In genomic region chr10:80150172-80150571, GRCh38 we compare ENCODE assay signal across 12 cellular contexts. TPM values are rescaled to one million over a fixed set of nuclear protein-coding genes. Genes with fewer than 3 reads are reported as not detected.
"Had no signal": no experiment of that assay in that cellular context is flagged by ENCODE, and none has a peak within 500 bp of the region (broad histone marks: within the 10 kb centered on the region; RNA-seq: fewer than 3 reads in every experiment).

No MANE protein-coding gene starts in this region.

- ATAC-seq: activated naive CD4-positive, alpha-beta T cell treated with anti-CD3 and anti-CD28 coated beads, Interleukin-2, amount 50 U/mL, for 72 hours; left cardiac atrium had no signal

- H3K4me3 Mint-ChIP-seq: T-helper 2 cell treated with Interferon-gamma antibody and Interleukin-4, amounts not matched to agents 5 μg/mL and 100 μg/mL, for 36 hours; type B pancreatic cell had no signal

- H3K27me3 Mint-ChIP-seq: type B pancreatic cell had no signal

- DNase-seq: activated CD4-positive, CD25-positive, alpha-beta regulatory T cell treated with anti-CD3 and anti-CD28 coated beads, Interleukin-2, amount 50 U/mL, for 72 hours; left cardiac atrium; stimulated activated CD4-positive, alpha-beta T cell treated with anti-CD3 and anti-CD28 coated beads, Interleukin-12 subunit alpha, Interleukin-12 subunit beta, amount 100 ng/mL, for 4 hours; stimulated activated naive CD4-positive, alpha-beta T cell treated with Interleukin-2 at 50 U/mL for 16 hours had no signal

- H3K27me3 ChIP-seq: breast epithelium, esophagus muscularis mucosa, sigmoid colon had no signal

- H3K9me3 Mint-ChIP-seq: type B pancreatic cell had no signal

- H3K4me3 ChIP-seq: breast epithelium, esophagus muscularis mucosa, sigmoid colon had no signal

- H3K4me1 ChIP-seq: breast epithelium had no signal

- H3K27ac ChIP-seq: breast epithelium, sigmoid colon had no signal

- H3K36me3 ChIP-seq: breast epithelium had no signal

- H3K27ac Mint-ChIP-seq: activated T-helper 2 cell treated with anti-CD3 and anti-CD28 coated beads, Interferon-gamma antibody, Interleukin-2, Interleukin-4, amounts not matched to agents 10 μg/mL and 5 μg/mL and 100 μg/mL, durations not matched to agents 14 hours and 24 hours and 36 hours; T-helper 2 cell treated with Interferon-gamma antibody and Interleukin-4, amounts not matched to agents 5 μg/mL and 100 μg/mL, for 36 hours; type B pancreatic cell had no signal

RNA-seq across cellular contexts. Expression of gene PLAC9, which starts 17.6 kb away (rescaled TPM):
- total RNA-seq: activated naive CD4-positive, alpha-beta T cell treated with anti-CD3 and anti-CD28 coated beads, Interleukin-2, amount 50 U/mL, for 72 hours; activated T-helper 2 cell treated with anti-CD3 and anti-CD28 coated beads, Interferon-gamma antibody, Interleukin-2, Interleukin-4, amounts not matched to agents 10 μg/mL and 5 μg/mL and 100 μg/mL, durations not matched to agents 14 hours and 24 hours and 36 hours; mononuclear cell had no signal
